ENCODE assay signal across 25 cellular contexts in genomic region chr3:126867526-126868200, GRCh38.
"Had no signal": no experiment of that assay in that cellular context is flagged by ENCODE, and none has a peak within 500 bp of the region (broad histone marks: within the 10 kb centered on the region; RNA-seq: fewer than 3 reads in every experiment).

No MANE protein-coding gene starts in this region.

- H3K27me3 ChIP-seq: dorsolateral prefrontal cortex, foreskin keratinocyte, neural progenitor cell, pancreas, right lobe of liver, spleen, stomach, transverse colon had no signal

- H3K9me3 Mint-ChIP-seq: neural progenitor cell had no signal

- H3K9me3 ChIP-seq: mucosa of descending colon, pancreas, prostate gland, right lobe of liver, spleen, stomach, thoracic aorta, transverse colon had no signal

- DNase-seq: cortex of kidney; dorsolateral prefrontal cortex; effector memory CD4-positive, alpha-beta T cell; erythroblast; foreskin keratinocyte; kidney glomerular epithelial cell; mammary epithelial cell; mucosa of descending colon; naive thymus-derived CD8-positive, alpha-beta T cell; nucleus accumbens; pancreas; retina; spleen; stimulated activated CD4-positive, alpha-beta T cell treated with anti-CD3 and anti-CD28 coated beads, Interleukin-15, amount 100 ng/mL, for 24 hours; stimulated activated CD4-positive, alpha-beta T cell treated with anti-CD3 and anti-CD28 coated beads, Interleukin-1b, Interleukin-23, amount 100 ng/mL, for 48 hours; stimulated activated CD4-positive, alpha-beta T cell treated with anti-CD3 and anti-CD28 coated beads, Interleukin-4, amount 100 ng/mL, for 24 hours; stimulated activated naive CD4-positive, alpha-beta T cell; stomach; substantia nigra; transverse colon had no signal

- H3K4me3 Mint-ChIP-seq: central memory CD8-positive, alpha-beta T cell; naive thymus-derived CD8-positive, alpha-beta T cell; neural progenitor cell had no signal

- H3K27ac Mint-ChIP-seq: neural progenitor cell had no signal

- ATAC-seq: foreskin keratinocyte; mucosa of descending colon; naive thymus-derived CD8-positive, alpha-beta T cell; right lobe of liver had no signal

- H3K4me2 ChIP-seq: neural progenitor cell had no signal

- H3K4me1 Mint-ChIP-seq: neural progenitor cell had no signal

- H2AFZ ChIP-seq: neural progenitor cell had no signal

- H3K4me3 ChIP-seq: dorsolateral prefrontal cortex, mucosa of descending colon, neural progenitor cell, pancreas, prostate gland, right lobe of liver, spleen, stomach, thoracic aorta, transverse colon had no signal

- H3K27me3 Mint-ChIP-seq: central memory CD8-positive, alpha-beta T cell; naive thymus-derived CD8-positive, alpha-beta T cell had no signal

- H3K36me3 ChIP-seq: neural progenitor cell, pancreas, prostate gland, right lobe of liver, thoracic aorta, transverse colon had no signal

- H3K4me1 ChIP-seq: foreskin keratinocyte, neural progenitor cell, pancreas, prostate gland, right lobe of liver, stomach, transverse colon had no signal

- H3K27ac ChIP-seq: dorsolateral prefrontal cortex, foreskin keratinocyte, neural progenitor cell, pancreas, prostate gland, right lobe of liver, spleen, stomach, thoracic aorta, transverse colon had no signal

- H3K9ac ChIP-seq: neural progenitor cell had no signal
